8 cellular contexts compared by ENCODE assay signal in the genomic region with DNA sequence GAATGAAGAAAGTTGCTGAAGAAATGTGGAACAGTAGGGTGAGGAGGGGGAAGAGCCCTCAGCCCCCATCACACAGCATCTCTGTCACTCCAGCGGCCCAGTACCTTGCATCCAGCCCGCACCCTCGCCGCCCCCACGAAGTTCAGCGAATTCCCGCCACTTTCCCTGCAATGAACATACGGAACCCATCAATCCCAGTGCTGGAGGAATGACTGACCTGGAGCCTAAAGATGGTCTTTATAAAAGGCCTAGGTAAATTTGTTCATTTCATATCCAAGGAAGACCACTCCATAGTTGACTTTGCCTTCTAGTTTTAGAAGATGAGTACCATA. TPM values are rescaled to one million over a fixed set of nuclear protein-coding genes. Genes with fewer than 3 reads are reported as not detected.
DNase-seq lines count a peak whose midpoint lies in the region; ATAC-seq and TF ChIP-seq lines count a peak whose summit lies in the region.

No MANE protein-coding gene starts in this region.

- H3K36me3 Mint-ChIP-seq in neural crest cell (ENCODE audit: low read depth), result peaks cover 2% of the 10 kb centered on the region

- H3K27me3 ChIP-seq in BJ (ENCODE audit: control insufficient read depth, insufficient read depth, low read length) (no peaks in the 10 kb centered on the region), dorsolateral prefrontal cortex (no peaks in the 10 kb centered on the region)

- no peaks in the 10 kb centered on the region for H3K27me3 Mint-ChIP-seq in neural crest cell (ENCODE audit: low read depth)

- H3K27ac Mint-ChIP-seq in neural crest cell (ENCODE audit: unreplicated experiment), result peak overlapping the region; percentile 81

- peak overlapping the region; percentile 99 for H3K4me3 Mint-ChIP-seq in neural crest cell

- H3K27ac ChIP-seq in KOPT-K1 (ENCODE audit: low read depth, low read length, poor library complexity, severe bottlenecking), result peak overlapping the region; percentile 95
- H3K27ac ChIP-seq in dorsolateral prefrontal cortex, result peak overlapping the region in 46 of 59 donors; percentile 91 to 100 (median 99)

- CTCF ChIA-PET in BJ (lab: Yijun Ruan, JAX), result no interaction called here

- H3K9me3 ChIP-seq in KOPT-K1 (ENCODE audit: insufficient read depth, low read length, poor library complexity, severe bottlenecking), result no peaks in the 10 kb centered on the region

- peaks cover 38% of the 10 kb centered on the region for H3K4me1 Mint-ChIP-seq in neural crest cell

- POLR2A ChIA-PET in BJ (lab: Charles Lee), result no interaction called here

- H3K9me3 Mint-ChIP-seq in neural crest cell, result no peaks in the 10 kb centered on the region

- DNase-seq in BJ (ENCODE audit: low read depth), result no peak
- no peak for DNase-seq in dorsolateral prefrontal cortex
- no peak for DNase-seq in neural crest cell (ENCODE audit: low read depth, low spot score)
- DNase-seq in NCI-H345 (lab: John Stamatoyannopoulos, UW), result no peak

- H3K36me3 ChIP-seq in BJ (ENCODE audit: control insufficient read depth, insufficient read depth, low read length) (no peaks in the 10 kb centered on the region), KOPT-K1 (ENCODE audit: insufficient read depth, low read length) (peaks cover 10% of the 10 kb centered on the region)

- H3K4me3 ChIP-seq in BJ (ENCODE audit: low read depth, low read length), result peak overlapping the region; percentile 78
- H3K4me3 ChIP-seq in dorsolateral prefrontal cortex, result peak overlapping the region; percentile 54 to 98 (median 89)

- intact Hi-C loops in dorsolateral prefrontal cortex (cut with DNase I), result loop anchor here (2.0 to 10.0 kb wide), 4 partner anchors 130 to 318 kb away; partner anchors contain the start of genes ARHGAP12 (in 2 of the 2) and EPC1 (in 2 of the 2)

- ATAC-seq in GM21737 (IDR thresholded peaks at IDR 0.05; ENCODE audit: unreplicated experiment) (no peak), HG03432 (IDR thresholded peaks at IDR 0.05; ENCODE audit: unreplicated experiment) (no peak), HG03378 (IDR thresholded peaks at IDR 0.05; ENCODE audit: unreplicated experiment) (no peak)

- TF ChIP-seq CTCF in BJ (IDR thresholded peaks at IDR 0.05; ENCODE audit: insufficient read depth, low read depth, low read length) (no peak), dorsolateral prefrontal cortex (IDR thresholded peaks at IDR 0.05 in 54 of 56, conservative IDR thresholded peaks at IDR 0.05 in 2 of 56; ENCODE audit: low read depth in 1 of 56, partially characterized antibody in 56 of 56) (no peak), neural crest cell (conservative IDR thresholded peaks at IDR 0.05) (no peak)

RNA-seq across cellular contexts. Expression of gene KIF5B, which starts 0.8 kb away (rescaled TPM):
- 28.8 and 53.7 TPM in 2 replicates for polyA plus RNA-seq in BJ (2011; rRNA removed)
- polyA minus RNA-seq in BJ (2011; rRNA and poly(A)+ RNA removed), result 24.6 and 34.1 TPM in 2 replicates
- total RNA-seq in dorsolateral prefrontal cortex, result 100 to 1,000 TPM in 84 of 120 experiments, 10 to 100 TPM in 36; 73.4 to 239 (median 109) TPM
- 94.9 and 95.4 TPM in 2 replicates for total RNA-seq in neural crest cell
